ENCODE assay signal across 8 cellular contexts in genomic region chr5:32329395-32329834, GRCh38. TPM values are rescaled to one million over a fixed set of nuclear protein-coding genes. Genes with fewer than 3 reads are reported as not detected.
A peak's percentile ranks its signal among the peaks of the same experiment; 100 is the strongest.
DNase-seq lines count a peak whose midpoint lies in the region; ATAC-seq and TF ChIP-seq lines count a peak whose summit lies in the region.

No MANE protein-coding gene starts in this region.

- no peaks in the 10 kb centered on the region for H3K9me3 ChIP-seq in Peyer's patch
- no peaks in the 10 kb centered on the region for H3K9me3 ChIP-seq in gastroesophageal sphincter

- TF ChIP-seq CTCF in Peyer's patch (IDR thresholded peaks at IDR 0.05): peak in 5 of 6 experiments; percentile 38 to 77 (median 64)
- TF ChIP-seq CTCF in gastroesophageal sphincter (IDR thresholded peaks at IDR 0.05): peak; percentile 44 to 77 (median 64)

- ATAC-seq in GM19372 (IDR thresholded peaks at IDR 0.05; ENCODE audit: low read depth, unreplicated experiment) (peak; percentile 87), HG03558 (IDR thresholded peaks at IDR 0.05; ENCODE audit: extremely low read depth, unreplicated experiment) (peak; percentile 55), gastroesophageal sphincter (peak; percentile 81)

- intact Hi-C loops in posterior cingulate gyrus (cut with DNase I): loop anchor here (1.0 kb wide), 1 partner anchor 97 kb away; no protein-coding TSS in a partner anchor

- H3K36me3 ChIP-seq in Peyer's patch (no peaks in the 10 kb centered on the region), gastroesophageal sphincter (no peaks in the 10 kb centered on the region)

- H3K27me3 ChIP-seq in Peyer's patch (no peaks in the 10 kb centered on the region), gastroesophageal sphincter (no peaks in the 10 kb centered on the region)

- TF ChIP-seq EP300 in gastroesophageal sphincter (IDR thresholded peaks at IDR 0.05): no peak

- peak; percentile 12 for DNase-seq in Caki2 (ENCODE audit: low read depth)
- peak; percentile 42 to 85 (median 62) for DNase-seq in Peyer's patch
- peak; percentile 80 for DNase-seq in activated effector memory CD4-positive, alpha-beta T cell treated with anti-CD3 and anti-CD28 coated beads, Interleukin-2, amount 50 U/mL, for 16 hours
- DNase-seq in posterior cingulate gyrus: peak; percentile 32 to 95 (median 64)
- no peak for DNase-seq in mesenteric fat pad (ENCODE audit: low spot score)

- H3K4me3 ChIP-seq in Peyer's patch (no peak overlapping the region), gastroesophageal sphincter (no peak overlapping the region)

- in situ Hi-C loops in Caki2 (cut with HindIII; ENCODE audit: low pct_unique_long_range_greater_than_20kb, low sequenced_read_pairs): no loop called here

- WGBS in gastroesophageal sphincter (ENCODE audit: low coverage in 1 of 2), 2 donors: 43 to 90% methylated on average over 2 to 9 of the region's 10 CpGs

- H3K27ac ChIP-seq in Peyer's patch (no peak overlapping the region), gastroesophageal sphincter (no peak overlapping the region)

- H3K4me1 ChIP-seq in Peyer's patch (peaks cover 0 to 3% (median 0%) of the 10 kb centered on the region in 4 donors), gastroesophageal sphincter (peaks cover 0 to 19% (median 0%) of the 10 kb centered on the region in 3 donors)

- no peak for TF ChIP-seq POLR2A in Peyer's patch (IDR thresholded peaks at IDR 0.05)
- no peak for TF ChIP-seq POLR2A in gastroesophageal sphincter (IDR thresholded peaks at IDR 0.05)

RNA-seq across cellular contexts. Expression of gene MTMR12, which starts 16.7 kb away (rescaled TPM):
- 9.5 and 26.8 TPM in 2 replicates for total RNA-seq in Caki2 (2014; rRNA removed; shearing (Covaris generic); ENCODE audit: low replicate concordance)
- total RNA-seq in Peyer's patch: 10 to 100 TPM; 16.0 to 43.7 (median 24.0) TPM
- 10 to 100 TPM; 44.2 to 98.9 (median 68.5) TPM for total RNA-seq in gastroesophageal sphincter
- 95.1 TPM for total RNA-seq in mesenteric fat pad
